In the genomic region with DNA sequence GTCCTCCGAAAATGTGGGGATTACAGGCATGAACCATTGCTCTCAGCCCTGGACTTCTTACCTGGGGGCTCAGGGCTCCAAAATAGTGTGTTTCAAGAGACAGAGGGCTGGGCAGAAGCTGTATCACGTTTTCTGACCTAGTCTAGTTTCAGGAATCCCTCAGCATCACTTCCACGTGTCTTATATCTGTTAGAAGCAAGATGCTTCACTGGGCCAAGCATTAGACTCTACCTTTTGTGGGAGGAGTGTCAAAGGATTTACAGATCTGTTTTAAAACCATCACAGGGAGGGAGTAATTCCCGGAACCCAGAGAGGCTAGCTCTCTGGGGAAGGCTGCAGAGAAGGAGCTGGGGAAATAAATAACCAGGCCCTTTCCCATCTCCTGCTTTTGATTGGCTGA, we compare ENCODE assay signal across 31 cellular contexts.
"Had no signal": no experiment of that assay in that cellular context is flagged by ENCODE, and none has a peak within 500 bp of the region (broad histone marks: within the 10 kb centered on the region; RNA-seq: fewer than 3 reads in every experiment).

No MANE protein-coding gene starts in this region.

- H3K4me3 Mint-ChIP-seq: activated CD4-positive, alpha-beta memory T cell treated with anti-CD3 and anti-CD28 coated beads for 36 hours; activated CD4-positive, alpha-beta T cell treated with anti-CD3 and anti-CD28 coated beads for 36 hours; activated CD4-positive, alpha-beta T cell treated with anti-CD3 and anti-CD28 coated beads, Interleukin-2, amount 10 ng/mL, durations not matched to agents 24 days and 14 days; activated CD8-positive, alpha-beta memory T cell treated with anti-CD3 and anti-CD28 coated beads, Interleukin-2, amount 10 ng/mL, durations not matched to agents 7 days and 5 days; activated CD8-positive, alpha-beta T cell treated with anti-CD3 and anti-CD28 coated beads, Interleukin-2, amount 10 ng/mL, durations not matched to agents 7 days and 5 days; activated naive CD4-positive, alpha-beta T cell treated with anti-CD3 and anti-CD28 coated beads for 36 hours; activated naive CD4-positive, alpha-beta T cell treated with anti-CD3 and anti-CD28 coated beads, Interleukin-2, amount 50 U/mL, for 24 hours; activated naive CD8-positive, alpha-beta T cell treated with anti-CD3 and anti-CD28 coated beads for 36 hours; activated naive CD8-positive, alpha-beta T cell treated with anti-CD3 and anti-CD28 coated beads, Interleukin-2, amount 50 U/mL, for 24 hours; activated T-helper 1 cell treated with anti-CD3 and anti-CD28 coated beads, Interleukin-12 subunit alpha, Interleukin-12 subunit beta, Interleukin-2, Interleukin-4 antibody, amounts not matched to agents 30 ng/mL and 10 ng/mL and 1 ng/mL, durations not matched to agents 14 hours and 24 hours and 36 hours; central memory CD8-positive, alpha-beta T cell; effector memory CD8-positive, alpha-beta T cell had no signal

- H3K4me1 Mint-ChIP-seq: activated CD4-positive, alpha-beta T cell treated with anti-CD3 and anti-CD28 coated beads for 36 hours; activated CD4-positive, alpha-beta T cell treated with anti-CD3 and anti-CD28 coated beads, Interleukin-2, amount 10 ng/mL, durations not matched to agents 24 days and 14 days; activated CD8-positive, alpha-beta memory T cell treated with anti-CD3 and anti-CD28 coated beads, Interleukin-2, amount 10 ng/mL, durations not matched to agents 7 days and 5 days; activated naive CD4-positive, alpha-beta T cell treated with anti-CD3 and anti-CD28 coated beads, Interleukin-2, amount 50 U/mL, for 24 hours; activated naive CD8-positive, alpha-beta T cell treated with anti-CD3 and anti-CD28 coated beads for 36 hours; activated naive CD8-positive, alpha-beta T cell treated with anti-CD3 and anti-CD28 coated beads, Interleukin-2, amount 50 U/mL, for 24 hours; central memory CD8-positive, alpha-beta T cell had no signal

- H3K4me1 ChIP-seq: adrenal gland, body of pancreas, breast epithelium, esophagus squamous epithelium, gastroesophageal sphincter had no signal

- DNase-seq: activated CD4-positive, alpha-beta memory T cell treated with anti-CD3 and anti-CD28 coated beads for 36 hours; activated CD4-positive, alpha-beta T cell treated with anti-CD3 and anti-CD28 coated beads for 36 hours; activated CD4-positive, alpha-beta T cell treated with anti-CD3 and anti-CD28 coated beads, Interleukin-2, amount 10 ng/mL, durations not matched to agents 24 days and 14 days; activated CD4-positive, CD25-positive, alpha-beta regulatory T cell; activated CD4-positive, CD25-positive, alpha-beta regulatory T cell treated with anti-CD3 and anti-CD28 coated beads, Interleukin-2, amount 50 U/mL, for 72 hours; activated CD8-positive, alpha-beta memory T cell treated with anti-CD3 and anti-CD28 coated beads, Interleukin-2, amount 10 ng/mL, durations not matched to agents 7 days and 5 days; activated CD8-positive, alpha-beta memory T cell treated with anti-CD3 and anti-CD28 coated beads, Interleukin-2, amount 50 U/mL, for 4 hours; activated CD8-positive, alpha-beta T cell treated with anti-CD3 and anti-CD28 coated beads, Interleukin-2, amount 10 ng/mL, durations not matched to agents 7 days and 5 days; activated effector memory CD4-positive, alpha-beta T cell treated with anti-CD3 and anti-CD28 coated beads, Interleukin-2, amount 50 U/mL, for 16 hours; activated naive CD4-positive, alpha-beta T cell treated with anti-CD3 and anti-CD28 coated beads for 36 hours; activated naive CD8-positive, alpha-beta T cell treated with anti-CD3 and anti-CD28 coated beads for 36 hours; activated naive CD8-positive, alpha-beta T cell treated with anti-CD3 and anti-CD28 coated beads, Interleukin-2, amount 50 U/mL, for 24 hours; activated T-cell treated with anti-CD3 and anti-CD28 coated beads, Interleukin-2, amount 50 U/mL, for 1 hour; activated T-cell treated with anti-CD3 and anti-CD28 coated beads, Interleukin-2, amount 50 U/mL, for 48 hours; adrenal gland; amygdala; aorta; body of pancreas; cortex of kidney; dermis blood vessel endothelial cell; effector CD4-positive, alpha-beta T cell; effector memory CD8-positive, alpha-beta T cell; esophagus squamous epithelium; foreskin melanocyte; T-helper 2 cell had no signal

- H3K27me3 ChIP-seq: adrenal gland, body of pancreas, breast epithelium, esophagus squamous epithelium, gastroesophageal sphincter had no signal

- H3K9me3 Mint-ChIP-seq: activated CD4-positive, alpha-beta memory T cell treated with anti-CD3 and anti-CD28 coated beads for 36 hours; activated CD4-positive, alpha-beta T cell treated with anti-CD3 and anti-CD28 coated beads, Interleukin-2, amount 10 ng/mL, durations not matched to agents 24 days and 14 days; activated naive CD4-positive, alpha-beta T cell treated with anti-CD3 and anti-CD28 coated beads for 36 hours; activated naive CD4-positive, alpha-beta T cell treated with anti-CD3 and anti-CD28 coated beads, Interleukin-2, amount 50 U/mL, for 24 hours; activated naive CD8-positive, alpha-beta T cell treated with anti-CD3 and anti-CD28 coated beads for 36 hours; activated naive CD8-positive, alpha-beta T cell treated with anti-CD3 and anti-CD28 coated beads, Interleukin-2, amount 50 U/mL, for 24 hours; activated T-helper 1 cell treated with anti-CD3 and anti-CD28 coated beads, Interleukin-12 subunit alpha, Interleukin-12 subunit beta, Interleukin-2, Interleukin-4 antibody, amounts not matched to agents 30 ng/mL and 10 ng/mL and 1 ng/mL, durations not matched to agents 14 hours and 24 hours and 36 hours; activated T-helper 2 cell treated with anti-CD3 and anti-CD28 coated beads, Interferon-gamma antibody, Interleukin-2, Interleukin-4, amounts not matched to agents 10 μg/mL and 5 μg/mL and 100 μg/mL, durations not matched to agents 14 hours and 24 hours and 36 hours; central memory CD8-positive, alpha-beta T cell; effector memory CD8-positive, alpha-beta T cell had no signal

- H3K27me3 Mint-ChIP-seq: activated CD4-positive, alpha-beta memory T cell treated with anti-CD3 and anti-CD28 coated beads for 36 hours; activated CD4-positive, alpha-beta T cell treated with anti-CD3 and anti-CD28 coated beads for 36 hours; activated CD4-positive, alpha-beta T cell treated with anti-CD3 and anti-CD28 coated beads, Interleukin-2, amount 10 ng/mL, durations not matched to agents 24 days and 14 days; activated CD8-positive, alpha-beta memory T cell treated with anti-CD3 and anti-CD28 coated beads, Interleukin-2, amount 10 ng/mL, durations not matched to agents 7 days and 5 days; activated naive CD4-positive, alpha-beta T cell treated with anti-CD3 and anti-CD28 coated beads, Interleukin-2, amount 50 U/mL, for 24 hours; activated naive CD8-positive, alpha-beta T cell treated with anti-CD3 and anti-CD28 coated beads for 36 hours; activated naive CD8-positive, alpha-beta T cell treated with anti-CD3 and anti-CD28 coated beads, Interleukin-2, amount 50 U/mL, for 24 hours; central memory CD8-positive, alpha-beta T cell; effector memory CD8-positive, alpha-beta T cell had no signal

- H3K27ac ChIP-seq: adrenal gland, body of pancreas, breast epithelium, esophagus squamous epithelium, gastroesophageal sphincter had no signal

- H3K27ac Mint-ChIP-seq: activated CD4-positive, alpha-beta memory T cell treated with anti-CD3 and anti-CD28 coated beads for 36 hours; activated CD4-positive, alpha-beta T cell treated with anti-CD3 and anti-CD28 coated beads for 36 hours; activated CD4-positive, alpha-beta T cell treated with anti-CD3 and anti-CD28 coated beads, Interleukin-2, amount 10 ng/mL, durations not matched to agents 24 days and 14 days; activated CD8-positive, alpha-beta memory T cell treated with anti-CD3 and anti-CD28 coated beads, Interleukin-2, amount 10 ng/mL, durations not matched to agents 7 days and 5 days; activated CD8-positive, alpha-beta T cell treated with anti-CD3 and anti-CD28 coated beads, Interleukin-2, amount 10 ng/mL, durations not matched to agents 7 days and 5 days; activated naive CD4-positive, alpha-beta T cell treated with anti-CD3 and anti-CD28 coated beads for 36 hours; activated naive CD4-positive, alpha-beta T cell treated with anti-CD3 and anti-CD28 coated beads, Interleukin-2, amount 50 U/mL, for 24 hours; activated naive CD8-positive, alpha-beta T cell treated with anti-CD3 and anti-CD28 coated beads for 36 hours; activated naive CD8-positive, alpha-beta T cell treated with anti-CD3 and anti-CD28 coated beads, Interleukin-2, amount 50 U/mL, for 24 hours; activated T-helper 1 cell treated with anti-CD3 and anti-CD28 coated beads, Interleukin-12 subunit alpha, Interleukin-12 subunit beta, Interleukin-2, Interleukin-4 antibody, amounts not matched to agents 30 ng/mL and 10 ng/mL and 1 ng/mL, durations not matched to agents 14 hours and 24 hours and 36 hours; activated T-helper 2 cell treated with anti-CD3 and anti-CD28 coated beads, Interferon-gamma antibody, Interleukin-2, Interleukin-4, amounts not matched to agents 10 μg/mL and 5 μg/mL and 100 μg/mL, durations not matched to agents 14 hours and 24 hours and 36 hours had no signal

- H3K4me3 ChIP-seq: adrenal gland, body of pancreas, breast epithelium, esophagus squamous epithelium, gastroesophageal sphincter had no signal

- H3K9me3 ChIP-seq: adrenal gland, body of pancreas, breast epithelium, esophagus squamous epithelium, gastroesophageal sphincter had no signal
